Comparison of ENCODE assay signal across 14 cellular contexts in genomic region chr13:54637377-54637776, GRCh38.
DNase-seq lines count a peak whose midpoint lies in the region; TF ChIP-seq lines count a peak whose summit lies in the region.
"Had no signal": no experiment of that assay in that cellular context is flagged by ENCODE, and none has a peak within 500 bp of the region (broad histone marks: within the 10 kb centered on the region; RNA-seq: fewer than 3 reads in every experiment).

No MANE protein-coding gene starts in this region.

- H3K36me3 ChIP-seq in Caco-2 (ENCODE audit: control insufficient read depth, insufficient read depth, low read length), result no peaks in the 10 kb centered on the region
- H3K36me3 ChIP-seq: ascending aorta, Peyer's patch, WERI-Rb-1 had no signal

- H3K36me3 Mint-ChIP-seq in Caco-2 (ENCODE audit: insufficient read depth, unreplicated experiment), result no peaks in the 10 kb centered on the region
- H3K36me3 Mint-ChIP-seq in Calu3 (ENCODE audit: insufficient read depth, unreplicated experiment), result no peaks in the 10 kb centered on the region
- H3K36me3 Mint-ChIP-seq: type B pancreatic cell had no signal

- POLR2A ChIA-PET in Caco-2 (lab: Charles Lee), result no interaction called here

- no peaks in the 10 kb centered on the region for H3K27me3 Mint-ChIP-seq in Caco-2 (ENCODE audit: insufficient read depth, unreplicated experiment)
- H3K27me3 Mint-ChIP-seq in Calu3 (ENCODE audit: unreplicated experiment), result no peaks in the 10 kb centered on the region
- H3K27me3 Mint-ChIP-seq: type B pancreatic cell had no signal

- H3K9me3 ChIP-seq in Caco-2, result no peaks in the 10 kb centered on the region
- H3K9me3 ChIP-seq: ascending aorta, Peyer's patch had no signal

- H3K4me1 Mint-ChIP-seq in Caco-2 (ENCODE audit: low read depth, unreplicated experiment) (no peaks in the 10 kb centered on the region), Calu3 (ENCODE audit: low read depth, unreplicated experiment) (no peaks in the 10 kb centered on the region)

- H3K27me3 ChIP-seq in Caco-2 (replicated peaks; ENCODE audit: control insufficient read depth, insufficient read depth, low read length), result no peaks in the 10 kb centered on the region
- H3K27me3 ChIP-seq: ascending aorta, Peyer's patch had no signal

- TF ChIP-seq EP300 in Ishikawa (IDR thresholded peaks at IDR 0.05; ENCODE audit: borderline replicate concordance), result no peak

- H3K4me3 ChIP-seq in Caco-2 (ENCODE audit: low read depth, low read length), result no peak overlapping the region
- H3K4me3 ChIP-seq: ascending aorta, Peyer's patch had no signal

- H3K9me3 Mint-ChIP-seq in Caco-2 (ENCODE audit: unreplicated experiment), result no peaks in the 10 kb centered on the region
- H3K9me3 Mint-ChIP-seq in Calu3 (ENCODE audit: low read depth, unreplicated experiment), result peaks cover 10% of the 10 kb centered on the region
- H3K9me3 Mint-ChIP-seq: type B pancreatic cell had no signal

- DNase-seq in Caco-2, result peak; percentile 59 to 72
- peak; percentile 73 for DNase-seq in SKM-1 (lab: John Stamatoyannopoulos, UW; ENCODE audit: unreplicated experiment)
- DNase-seq in iPS-NIHi7 (ENCODE audit: extremely low spot score), result peak; percentile 64
- no peak for DNase-seq in Calu3
- no peak for DNase-seq in DMS153 (lab: John Stamatoyannopoulos, UW)
- DNase-seq in HT-29 (ENCODE audit: low spot score), result no peak
- DNase-seq in middle frontal gyrus (ENCODE audit: extremely low spot score, low spot score), result no peak
- DNase-seq: activated T-cell treated with anti-CD3 and anti-CD28 coated beads, Interleukin-2, amount 50 U/mL, for 1 hour; NCI-H1436 treated with DMSO at 0.1 percent for 48 hours; Peyer's patch; WERI-Rb-1 had no signal

- H3K27ac Mint-ChIP-seq in Caco-2 (ENCODE audit: unreplicated experiment) (no peak overlapping the region), Calu3 (ENCODE audit: unreplicated experiment) (no peak overlapping the region)
- H3K27ac Mint-ChIP-seq: type B pancreatic cell had no signal

- H3K4me3 Mint-ChIP-seq in Caco-2 (ENCODE audit: unreplicated experiment) (no peak overlapping the region), Calu3 (ENCODE audit: low read depth, unreplicated experiment) (no peak overlapping the region)
- H3K4me3 Mint-ChIP-seq: type B pancreatic cell had no signal

- H3K4me1 ChIP-seq in Caco-2, result 0 out of 2 replicates have a peak, but pooled peaks cover 11% of the 10 kb centered on the region
- H3K4me1 ChIP-seq: ascending aorta, Peyer's patch had no signal

- intact Hi-C loops in Caco-2 (cut with micrococcal nuclease; ENCODE audit: unreplicated experiment), result loop anchor here (5.0 kb wide), 1 partner anchor 65 kb away; no protein-coding TSS in a partner anchor
- intact Hi-C loops in Calu3 (cut with micrococcal nuclease; ENCODE audit: unreplicated experiment), result no loop called here

- CTCF ChIA-PET in Caco-2 (lab: Charles Lee) (no interaction called here), Calu3 (lab: Charles Lee) (no interaction called here)

- TF ChIP-seq CTCF in Caco-2 (IDR thresholded peaks at IDR 0.05; ENCODE audit: insufficient read depth in 1 of 2, low read depth in 1 of 2, low read length in 1 of 2, severe bottlenecking in 1 of 2, unreplicated experiment in 1 of 2) (no peak), Calu3 (IDR thresholded peaks at IDR 0.05; ENCODE audit: unreplicated experiment) (no peak)

- no peak for TF ChIP-seq RAD21 in Ishikawa (IDR thresholded peaks at IDR 0.05; ENCODE audit: low read depth)

- BruUV-seq in Caco-2 (replicated peaks; lab: Mats Ljungman, UMichigan) (no TSS peak), Calu3 (replicated peaks; lab: Mats Ljungman, UMichigan) (no TSS peak)

TF ChIP-seq in Ishikawa, 13 proteins besides CTCF, POLR2A, EP300 and RAD21:
- TF ChIP-seq TCF12 (IDR thresholded peaks at IDR 0.05; ENCODE audit: low read depth), result no peak
- TF ChIP-seq CEBPB (IDR thresholded peaks at IDR 0.05), result peak; percentile 76

Comparison
In these comparisons a context has a peak if more than half of its experiments do, and no peak if none do; other contexts are left out.
1. DNase-seq: peak in Caco-2 (2 of 2), SKM-1 (single experiment) and iPS-NIHi7 (single experiment); none in Calu3 (single experiment), DMS153 (single experiment), HT-29 (single experiment) and middle frontal gyrus (single experiment).